9 cellular contexts compared by ENCODE assay signal in the genomic region with DNA sequence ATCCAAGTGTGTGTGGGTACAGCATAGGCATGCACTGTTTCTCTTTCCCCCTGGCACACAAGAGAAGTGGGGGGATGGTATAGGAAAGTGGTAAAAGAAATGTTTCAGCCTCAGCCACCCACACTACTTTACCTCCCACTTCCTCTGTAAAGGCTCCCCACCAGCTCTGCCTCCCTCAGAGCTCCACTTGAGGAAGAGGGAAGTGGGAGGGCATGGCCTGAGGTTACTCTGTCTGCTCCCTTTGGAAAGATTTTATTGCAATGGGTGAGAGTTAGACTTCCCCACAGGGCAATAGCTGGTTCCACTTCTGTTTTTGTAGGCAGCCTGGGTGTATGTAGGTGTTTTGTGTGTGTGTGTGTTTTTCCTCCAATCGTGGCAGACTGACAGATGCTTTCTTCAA.
DNase-seq lines count a peak whose midpoint lies in the region; ATAC-seq, FAIRE-seq and TF ChIP-seq lines count a peak whose summit lies in the region.
"Had no signal": no experiment of that assay in that cellular context is flagged by ENCODE, and none has a peak within 500 bp of the region (broad histone marks: within the 10 kb centered on the region; RNA-seq: fewer than 3 reads in every experiment).

No MANE protein-coding gene starts in this region.

- TF ChIP-seq CTCF in GM13976 (IDR thresholded peaks at IDR 0.05; ENCODE audit: borderline replicate concordance, control extremely low read depth, extremely low read depth, insufficient read depth, missing control alignments) (no peak), OCI-LY7 (conservative IDR thresholded peaks at IDR 0.05; ENCODE audit: low read length) (no peak), MM.1S (IDR thresholded peaks at IDR 0.05; ENCODE audit: low read length) (no peak)

- no peaks in the 10 kb centered on the region for H3K79me2 ChIP-seq in OCI-LY7 (ENCODE audit: insufficient read depth, low read depth, low read length)
- no peaks in the 10 kb centered on the region for H3K79me2 ChIP-seq in MM.1S (ENCODE audit: low read length)

- in situ Hi-C loops in GM13976 (cut with MboI; ENCODE audit: low sequenced_read_pairs, unreplicated experiment), result no loop called here

- intact Hi-C loops in OCI-LY7 (cut with micrococcal nuclease; ENCODE audit: unreplicated experiment), result no loop called here

- CTCF ChIA-PET in OCI-LY7 (lab: Charles Lee; ENCODE audit: unreplicated experiment), result no interaction called here
- CTCF ChIA-PET in HEK293T (lab: Yijun Ruan, JAX), result no interaction called here

- H3K9me3 ChIP-seq in OCI-LY7 (ENCODE audit: low read length) (no peaks in the 10 kb centered on the region), MM.1S (replicated peaks; ENCODE audit: insufficient read depth, low read length) (no peaks in the 10 kb centered on the region), small intestine (ENCODE audit: control insufficient read depth, low read depth) (no peaks in the 10 kb centered on the region)

- no peaks in the 10 kb centered on the region for H3F3A ChIP-seq in MM.1S (ENCODE audit: insufficient read depth, low read length)

- H3K9me2 ChIP-seq in OCI-LY7 (ENCODE audit: insufficient read depth, low read length) (no peaks in the 10 kb centered on the region), MM.1S (replicated peaks; ENCODE audit: insufficient read depth, low read length) (no peaks in the 10 kb centered on the region)

- BruUV-seq in OCI-LY7 (replicated peaks; lab: Mats Ljungman, UMichigan), result no TSS peak

- no peaks in the 10 kb centered on the region for H3K4me1 ChIP-seq in OCI-LY7 (ENCODE audit: insufficient read depth, low read length, poor library complexity, severe bottlenecking)
- H3K4me1 ChIP-seq in MM.1S (ENCODE audit: low read length), result no peaks in the 10 kb centered on the region
- H3K4me1 ChIP-seq in small intestine (ENCODE audit: control insufficient read depth in 2 of 2, insufficient read depth in 1 of 2, low read depth in 1 of 2, low read length in 1 of 2), result no peaks in the 10 kb centered on the region

- POLR2A ChIA-PET in OCI-LY7 (lab: Charles Lee), result interaction anchor here (1.0 kb wide), 1 partner anchor 12 kb away, joined by 3 read pairs; no protein-coding TSS in a partner anchor
- POLR2A ChIA-PET in HEK293T (lab: Yijun Ruan, JAX), result no interaction called here

- H4K20me1 ChIP-seq in OCI-LY7 (ENCODE audit: insufficient read depth, low read length) (no peaks in the 10 kb centered on the region), MM.1S (ENCODE audit: insufficient read depth, low read length) (no peaks in the 10 kb centered on the region)

- peak; percentile 77 for ATAC-seq in HG02588 (IDR thresholded peaks at IDR 0.05; ENCODE audit: unreplicated experiment)
- ATAC-seq: Panc1 had no signal

- no peaks in the 10 kb centered on the region for H3K27me3 ChIP-seq in MM.1S (replicated peaks; ENCODE audit: insufficient read depth, low read length)
- no peaks in the 10 kb centered on the region for H3K27me3 ChIP-seq in small intestine (ENCODE audit: control insufficient read depth in 2 of 2, insufficient read depth in 2 of 2, low read length in 2 of 2)

- no peak for FAIRE-seq in small intestine (lab: Jason Lieb, UNC)

- H3K27ac ChIP-seq in OCI-LY7 (ENCODE audit: low read depth, low read length, poor library complexity, severe bottlenecking), result no peak overlapping the region
- no peak overlapping the region for H3K27ac ChIP-seq in MM.1S (ENCODE audit: low read length)
- no peak overlapping the region for H3K27ac ChIP-seq in small intestine (ENCODE audit: low read depth in 1 of 2, low read length in 1 of 2)

- H3K4me3 ChIP-seq in OCI-LY7 (ENCODE audit: low read depth, low read length, poor library complexity, severe bottlenecking) (no peak overlapping the region), MM.1S (ENCODE audit: low read length) (no peak overlapping the region), small intestine (ENCODE audit: low read depth in 1 of 2, low read length in 2 of 2) (no peak overlapping the region)

- no peak overlapping the region for H3K4me2 ChIP-seq in OCI-LY7 (ENCODE audit: low read length)
- H3K4me2 ChIP-seq in MM.1S (ENCODE audit: low read depth, low read length), result no peak overlapping the region

- no peak overlapping the region for H3K9ac ChIP-seq in MM.1S (ENCODE audit: low read length)

- peak; percentile 34 for DNase-seq in GM13976 (ENCODE audit: low spot score)
- peak; percentile 2 for DNase-seq in OCI-LY7 (ENCODE audit: low spot score)
- peak; percentile 36 for DNase-seq in midbrain (lab: John Stamatoyannopoulos, UW)
- DNase-seq in MM.1S, result no peak
- no peak for DNase-seq in small intestine
- DNase-seq in SHP77 treated with DMSO at 0.1 percent for 48 hours (lab: John Stamatoyannopoulos, UW), result no peak
- DNase-seq in HEK293T (ENCODE audit: extremely low spot score), result no peak

- H3K36me3 ChIP-seq in OCI-LY7 (ENCODE audit: insufficient read depth, low read length) (no peaks in the 10 kb centered on the region), MM.1S (replicated peaks; ENCODE audit: insufficient read depth, low read length) (no peaks in the 10 kb centered on the region), small intestine (ENCODE audit: control insufficient read depth in 2 of 2, insufficient read depth in 2 of 2, low read length in 2 of 2) (peaks cover 0 to 2% of the 10 kb centered on the region in 2 donors)

- 43 to 67% (median 53%) methylated on average over 1 of the region's 1 CpG for WGBS in small intestine, 3 donors

- H2AFZ ChIP-seq in OCI-LY7 (ENCODE audit: low read length), result no peak overlapping the region
- no peak overlapping the region for H2AFZ ChIP-seq in MM.1S (ENCODE audit: low read length)

TF ChIP-seq in HEK293T, 16 proteins besides CTCF, POLR2A, EP300 and RAD21:
- TF ChIP-seq ELF4 (IDR thresholded peaks at IDR 0.05), result no peak
- TF ChIP-seq, protein P1, sequence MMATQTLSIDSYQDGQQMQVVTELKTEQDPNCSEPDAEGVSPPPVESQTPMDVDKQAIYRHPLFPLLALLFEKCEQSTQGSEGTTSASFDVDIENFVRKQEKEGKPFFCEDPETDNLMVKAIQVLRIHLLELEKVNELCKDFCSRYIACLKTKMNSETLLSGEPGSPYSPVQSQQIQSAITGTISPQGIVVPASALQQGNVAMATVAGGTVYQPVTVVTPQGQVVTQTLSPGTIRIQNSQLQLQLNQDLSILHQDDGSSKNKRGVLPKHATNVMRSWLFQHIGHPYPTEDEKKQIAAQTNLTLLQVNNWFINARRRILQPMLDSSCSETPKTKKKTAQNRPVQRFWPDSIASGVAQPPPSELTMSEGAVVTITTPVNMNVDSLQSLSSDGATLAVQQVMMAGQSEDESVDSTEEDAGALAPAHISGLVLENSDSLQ (IDR thresholded peaks at IDR 0.05), result no peak

Comparison
In these comparisons a context has a peak if more than half of its experiments do, and no peak if none do; other contexts are left out.
1. DNase-seq: peak in GM13976 (single experiment), OCI-LY7 (single experiment) and midbrain (single experiment); none in MM.1S (single experiment), small intestine (single experiment), SHP77 treated with DMSO at 0.1 percent for 48 hours (single experiment) and HEK293T (single experiment).